ENCODE assay signal across 15 cellular contexts in genomic region chr18:75066223-75066622, GRCh38.
DNase-seq lines count a peak whose midpoint lies in the region; ATAC-seq lines count a peak whose summit lies in the region.
"Had no signal": no experiment of that assay in that cellular context is flagged by ENCODE, and none has a peak within 500 bp of the region (broad histone marks: within the 10 kb centered on the region; RNA-seq: fewer than 3 reads in every experiment).

No MANE protein-coding gene starts in this region.

- H3K4me3 Mint-ChIP-seq in stimulated activated naive B cell treated with anti-CD40 and anti-IgM and Interleukin-4, amounts not matched to agents 10 μg/mL and 1 μg/mL and 100 μg/mL, for 72 hours: no peak overlapping the region
- H3K4me3 Mint-ChIP-seq: CD4-positive, alpha-beta T cell; H9 had no signal

- peaks cover 19 to 34% of the 10 kb centered on the region in 2 donors for H3K4me1 Mint-ChIP-seq in stimulated activated naive B cell treated with anti-CD40 and anti-IgM and Interleukin-4, amounts not matched to agents 10 μg/mL and 1 μg/mL and 100 μg/mL, for 72 hours

- H3K36me3 Mint-ChIP-seq in stimulated activated naive B cell treated with anti-CD40 and anti-IgM and Interleukin-4, amounts not matched to agents 10 μg/mL and 1 μg/mL and 100 μg/mL, for 72 hours: peaks cover 24 to 36% of the 10 kb centered on the region in 2 donors

- no peaks in the 10 kb centered on the region for H3K27me3 Mint-ChIP-seq in stimulated activated naive B cell treated with anti-CD40 and anti-IgM and Interleukin-4, amounts not matched to agents 10 μg/mL and 1 μg/mL and 100 μg/mL, for 72 hours
- H3K27me3 Mint-ChIP-seq: CD4-positive, alpha-beta T cell had no signal

- H3K27ac Mint-ChIP-seq in stimulated activated naive B cell treated with anti-CD40 and anti-IgM and Interleukin-4, amounts not matched to agents 10 μg/mL and 1 μg/mL and 100 μg/mL, for 72 hours: peak overlapping the region; percentile 37

- ATAC-seq in stimulated activated naive B cell treated with anti-CD40 and anti-IgM and Interleukin-4, amounts not matched to agents 10 μg/mL and 1 μg/mL and 100 μg/mL, for 72 hours (replicated peaks): no peak
- no peak for ATAC-seq in GM19467 (IDR thresholded peaks at IDR 0.05; ENCODE audit: unreplicated experiment)
- ATAC-seq: HepG2 had no signal

- DNase-seq in NCI-H82 (lab: John Stamatoyannopoulos, UW) (peak; percentile 10), NCI-H82 treated with DMSO at 0.1 percent for 48 hours (lab: John Stamatoyannopoulos, UW; ENCODE audit: unreplicated experiment) (no peak), D341Med (ENCODE audit: low spot score) (peak; percentile 20), NCI-H2227 (lab: John Stamatoyannopoulos, UW; ENCODE audit: unreplicated experiment) (peak; percentile 72), hepatic stellate cell (ENCODE audit: low spot score) (no peak)
- no peak for DNase-seq in stimulated activated naive B cell treated with anti-CD40 and anti-IgM and Interleukin-4, amounts not matched to agents 10 μg/mL and 1 μg/mL and 100 μg/mL, for 72 hours
- DNase-seq: ACHN; C1 segment of cervical spinal cord; Calu3; CD4-positive, alpha-beta T cell; EL; GOT3; H9 had no signal

- peaks cover 0 to 2% of the 10 kb centered on the region in 2 donors for H3K9me3 Mint-ChIP-seq in stimulated activated naive B cell treated with anti-CD40 and anti-IgM and Interleukin-4, amounts not matched to agents 10 μg/mL and 1 μg/mL and 100 μg/mL, for 72 hours
- H3K9me3 Mint-ChIP-seq: CD4-positive, alpha-beta T cell; H9 had no signal

Comparison
In these comparisons a context has a peak if more than half of its experiments do, and no peak if none do; other contexts are left out.
1. DNase-seq: peak in NCI-H82 (single experiment), D341Med (single experiment) and NCI-H2227 (single experiment); none in NCI-H82 treated with DMSO at 0.1 percent for 48 hours (single experiment), stimulated activated naive B cell treated with anti-CD40 and anti-IgM and Interleukin-4, amounts not matched to agents 10 μg/mL and 1 μg/mL and 100 μg/mL, for 72 hours (single experiment) and hepatic stellate cell (single experiment).